In the genomic region with DNA sequence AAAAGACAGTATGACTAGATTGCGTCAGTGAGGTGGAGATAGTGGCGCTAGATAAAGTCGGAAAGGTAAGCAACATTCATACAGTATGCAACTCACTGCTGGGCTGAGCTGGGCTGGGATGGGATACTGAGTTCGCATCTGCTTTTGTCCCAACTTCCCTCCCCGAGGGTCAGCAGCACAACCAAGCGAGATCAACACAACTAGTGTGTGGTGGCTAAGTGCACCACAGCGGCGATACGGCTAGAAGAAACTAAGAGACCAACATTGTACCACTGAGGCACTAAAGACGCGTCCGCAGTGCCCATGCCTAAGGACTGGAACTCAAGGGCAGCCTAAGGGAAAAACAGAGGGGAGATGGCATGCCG, we compare ENCODE assay signal across 8 cellular contexts. TPM values are rescaled to one million over a fixed set of nuclear protein-coding genes. Genes with fewer than 3 reads are reported as not detected.
DNase-seq lines count a peak whose midpoint lies in the region; ATAC-seq and TF ChIP-seq lines count a peak whose summit lies in the region.

No MANE protein-coding gene starts in this region.

- H3K27me3 Mint-ChIP-seq in HFFc6 (ENCODE audit: insufficient read depth): peaks cover 11% of the 10 kb centered on the region
- no peaks in the 10 kb centered on the region for H3K27me3 Mint-ChIP-seq in activated T-helper 1 cell treated with anti-CD3 and anti-CD28 coated beads, Interleukin-12 subunit alpha, Interleukin-12 subunit beta, Interleukin-2, Interleukin-4 antibody, amounts not matched to agents 30 ng/mL and 10 ng/mL and 1 ng/mL, durations not matched to agents 14 hours and 24 hours and 36 hours (ENCODE audit: insufficient read depth)
- H3K27me3 Mint-ChIP-seq in stimulated activated naive CD8-positive, alpha-beta T cell treated with anti-CD3 and anti-CD28 coated beads, Interleukin-15, amount 100 ng/mL, for 72 hours: no peaks in the 10 kb centered on the region

- H3K9ac ChIP-seq in iPS-18a (ENCODE audit: low read length): peak overlapping the region; percentile 93

- TF ChIP-seq CTCF in HFFc6 (IDR thresholded peaks at IDR 0.05) (no peak), GM13977 (IDR thresholded peaks at IDR 0.05; ENCODE audit: extremely low read depth, insufficient read depth, missing control alignments) (no peak)

- no peaks in the 10 kb centered on the region; the same call in 1 of the 2 replicates for H3K9me3 Mint-ChIP-seq in HFFc6
- no peaks in the 10 kb centered on the region for H3K9me3 Mint-ChIP-seq in activated T-helper 1 cell treated with anti-CD3 and anti-CD28 coated beads, Interleukin-12 subunit alpha, Interleukin-12 subunit beta, Interleukin-2, Interleukin-4 antibody, amounts not matched to agents 30 ng/mL and 10 ng/mL and 1 ng/mL, durations not matched to agents 14 hours and 24 hours and 36 hours
- H3K9me3 Mint-ChIP-seq in stimulated activated naive CD8-positive, alpha-beta T cell treated with anti-CD3 and anti-CD28 coated beads, Interleukin-15, amount 100 ng/mL, for 72 hours: no peaks in the 10 kb centered on the region

- H3K4me3 ChIP-seq in iPS-18a (ENCODE audit: low read length): peak overlapping the region; percentile 99

- H3K4me1 ChIP-seq in iPS-18a (ENCODE audit: control insufficient read depth, low read depth, low read length): peaks cover 3% of the 10 kb centered on the region

- no peaks in the 10 kb centered on the region for H3K27me3 ChIP-seq in iPS-18a (ENCODE audit: control insufficient read depth, insufficient read depth, low read length)

- peaks cover 38% of the 10 kb centered on the region for H3K4me1 Mint-ChIP-seq in HFFc6 (ENCODE audit: low read depth)
- H3K4me1 Mint-ChIP-seq in activated T-helper 1 cell treated with anti-CD3 and anti-CD28 coated beads, Interleukin-12 subunit alpha, Interleukin-12 subunit beta, Interleukin-2, Interleukin-4 antibody, amounts not matched to agents 30 ng/mL and 10 ng/mL and 1 ng/mL, durations not matched to agents 14 hours and 24 hours and 36 hours (ENCODE audit: low read depth): peaks cover 40% of the 10 kb centered on the region
- H3K4me1 Mint-ChIP-seq in stimulated activated naive CD8-positive, alpha-beta T cell treated with anti-CD3 and anti-CD28 coated beads, Interleukin-15, amount 100 ng/mL, for 72 hours: peaks cover 63% of the 10 kb centered on the region

- DNase-seq in HFFc6: no peak
- DNase-seq in activated T-helper 1 cell treated with anti-CD3 and anti-CD28 coated beads, Interleukin-12 subunit alpha, Interleukin-12 subunit beta, Interleukin-2, Interleukin-4 antibody, amounts not matched to agents 30 ng/mL and 10 ng/mL and 1 ng/mL, durations not matched to agents 14 hours and 24 hours and 36 hours (ENCODE audit: low spot score): no peak
- no peak for DNase-seq in stimulated activated naive CD8-positive, alpha-beta T cell treated with anti-CD3 and anti-CD28 coated beads, Interleukin-15, amount 100 ng/mL, for 72 hours
- DNase-seq in COR-L47 (lab: John Stamatoyannopoulos, UW): no peak
- no peak for DNase-seq in stimulated activated CD4-positive, alpha-beta T cell treated with anti-CD3 and anti-CD28 coated beads, Interleukin-2, amount 100 ng/mL, for 48 hours
- DNase-seq in NCI-H1930 (lab: John Stamatoyannopoulos, UW): no peak
- no peak for DNase-seq in GM13977 (ENCODE audit: low spot score)

- peak; percentile 0 for ATAC-seq in stimulated activated naive CD8-positive, alpha-beta T cell treated with anti-CD3 and anti-CD28 coated beads, Interleukin-15, amount 100 ng/mL, for 72 hours

- intact Hi-C loops in activated T-helper 1 cell treated with anti-CD3 and anti-CD28 coated beads, Interleukin-12 subunit alpha, Interleukin-12 subunit beta, Interleukin-2, Interleukin-4 antibody, amounts not matched to agents 30 ng/mL and 10 ng/mL and 1 ng/mL, durations not matched to agents 14 hours and 24 hours and 36 hours (cut with micrococcal nuclease): loop anchor here (1.0 to 2.0 kb wide), 3 partner anchors 32 to 187 kb away; partner anchors contain the start of gene MORN4

- peak overlapping the region; percentile 87 for H3K27ac ChIP-seq in iPS-18a (ENCODE audit: low read length)

- H3K27ac Mint-ChIP-seq in HFFc6: peak overlapping the region; percentile 62
- peak overlapping the region; percentile 92 for H3K27ac Mint-ChIP-seq in activated T-helper 1 cell treated with anti-CD3 and anti-CD28 coated beads, Interleukin-12 subunit alpha, Interleukin-12 subunit beta, Interleukin-2, Interleukin-4 antibody, amounts not matched to agents 30 ng/mL and 10 ng/mL and 1 ng/mL, durations not matched to agents 14 hours and 24 hours and 36 hours
- peak overlapping the region; percentile 90 to 99 for H3K27ac Mint-ChIP-seq in stimulated activated naive CD8-positive, alpha-beta T cell treated with anti-CD3 and anti-CD28 coated beads, Interleukin-15, amount 100 ng/mL, for 72 hours

- peaks cover 18% of the 10 kb centered on the region for H3K36me3 Mint-ChIP-seq in HFFc6 (ENCODE audit: low read depth)
- H3K36me3 Mint-ChIP-seq in activated T-helper 1 cell treated with anti-CD3 and anti-CD28 coated beads, Interleukin-12 subunit alpha, Interleukin-12 subunit beta, Interleukin-2, Interleukin-4 antibody, amounts not matched to agents 30 ng/mL and 10 ng/mL and 1 ng/mL, durations not matched to agents 14 hours and 24 hours and 36 hours (ENCODE audit: low read depth): peaks cover 20% of the 10 kb centered on the region

- no peaks in the 10 kb centered on the region for H3K9me3 ChIP-seq in iPS-18a (ENCODE audit: control insufficient read depth, low read depth, low read length)

- peaks cover 21% of the 10 kb centered on the region for H3K36me3 ChIP-seq in iPS-18a (ENCODE audit: control insufficient read depth, low read depth, low read length)

- peak overlapping the region; percentile 94 for H3K4me3 Mint-ChIP-seq in HFFc6
- H3K4me3 Mint-ChIP-seq in activated T-helper 1 cell treated with anti-CD3 and anti-CD28 coated beads, Interleukin-12 subunit alpha, Interleukin-12 subunit beta, Interleukin-2, Interleukin-4 antibody, amounts not matched to agents 30 ng/mL and 10 ng/mL and 1 ng/mL, durations not matched to agents 14 hours and 24 hours and 36 hours: peak overlapping the region; percentile 93
- peak overlapping the region; percentile 98 to 99 for H3K4me3 Mint-ChIP-seq in stimulated activated naive CD8-positive, alpha-beta T cell treated with anti-CD3 and anti-CD28 coated beads, Interleukin-15, amount 100 ng/mL, for 72 hours

- in situ Hi-C loops in GM13977 (cut with MboI; ENCODE audit: low pct_unique_long_range_greater_than_20kb, low sequenced_read_pairs, unreplicated experiment): no loop called here

RNA-seq across cellular contexts. Expression of gene EXOSC1, which starts 0.5 kb away (rescaled TPM):
- 10 to 100 TPM; 36.2 to 42.8 (median 39.9) TPM for total RNA-seq in HFFc6 (2021; fragmentation: NEBNext Ultra II Directional; extraction: Animal tissue kit (Norgen Biotek cat#: 25700))
- 55.3 and 57.1 TPM in 2 replicates for total RNA-seq in activated T-helper 1 cell treated with anti-CD3 and anti-CD28 coated beads, Interleukin-12 subunit alpha, Interleukin-12 subunit beta, Interleukin-2, Interleukin-4 antibody, amounts not matched to agents 30 ng/mL and 10 ng/mL and 1 ng/mL, durations not matched to agents 14 hours and 24 hours and 36 hours

RNA-seq across cellular contexts. Expression of gene ZDHHC16, which starts 0.6 kb away (rescaled TPM):
- total RNA-seq in HFFc6 (2021; fragmentation: NEBNext Ultra II Directional; extraction: Animal tissue kit (Norgen Biotek cat#: 25700)): 10 to 100 TPM; 60.7 to 64.9 (median 63.1) TPM
- 48.3 and 48.8 TPM in 2 replicates for total RNA-seq in activated T-helper 1 cell treated with anti-CD3 and anti-CD28 coated beads, Interleukin-12 subunit alpha, Interleukin-12 subunit beta, Interleukin-2, Interleukin-4 antibody, amounts not matched to agents 30 ng/mL and 10 ng/mL and 1 ng/mL, durations not matched to agents 14 hours and 24 hours and 36 hours

RNA-seq across cellular contexts. Expression of gene PGAM1, which starts 19.3 kb away (rescaled TPM):
- 100 to 1,000 TPM; 505 to 594 (median 542) TPM for total RNA-seq in HFFc6 (2021; fragmentation: NEBNext Ultra II Directional; extraction: Animal tissue kit (Norgen Biotek cat#: 25700))
- total RNA-seq in activated T-helper 1 cell treated with anti-CD3 and anti-CD28 coated beads, Interleukin-12 subunit alpha, Interleukin-12 subunit beta, Interleukin-2, Interleukin-4 antibody, amounts not matched to agents 30 ng/mL and 10 ng/mL and 1 ng/mL, durations not matched to agents 14 hours and 24 hours and 36 hours: 967 and 979 TPM in 2 replicates

RNA-seq across cellular contexts. Expression of gene RRP12, which starts 44.2 kb away (rescaled TPM):
- 10 to 100 TPM; 37.3 to 46.6 (median 42.2) TPM for total RNA-seq in HFFc6 (2021; fragmentation: NEBNext Ultra II Directional; extraction: Animal tissue kit (Norgen Biotek cat#: 25700))
- total RNA-seq in activated T-helper 1 cell treated with anti-CD3 and anti-CD28 coated beads, Interleukin-12 subunit alpha, Interleukin-12 subunit beta, Interleukin-2, Interleukin-4 antibody, amounts not matched to agents 30 ng/mL and 10 ng/mL and 1 ng/mL, durations not matched to agents 14 hours and 24 hours and 36 hours: 99.9 and 104 TPM in 2 replicates

RNA-seq across cellular contexts. Expression of gene MMS19, which starts 52.9 kb away (rescaled TPM):
- 10 to 100 TPM; 53.8 to 61.2 (median 56.3) TPM for total RNA-seq in HFFc6 (2021; fragmentation: NEBNext Ultra II Directional; extraction: Animal tissue kit (Norgen Biotek cat#: 25700))
- 91.8 and 93.2 TPM in 2 replicates for total RNA-seq in activated T-helper 1 cell treated with anti-CD3 and anti-CD28 coated beads, Interleukin-12 subunit alpha, Interleukin-12 subunit beta, Interleukin-2, Interleukin-4 antibody, amounts not matched to agents 30 ng/mL and 10 ng/mL and 1 ng/mL, durations not matched to agents 14 hours and 24 hours and 36 hours
